10 cellular contexts compared by ENCODE assay signal in genomic region chr9:130147910-130148309, GRCh38. TPM values are rescaled to one million over a fixed set of nuclear protein-coding genes. Genes with fewer than 3 reads are reported as not detected.
"Had no signal": no experiment of that assay in that cellular context is flagged by ENCODE, and none has a peak within 500 bp of the region (broad histone marks: within the 10 kb centered on the region; RNA-seq: fewer than 3 reads in every experiment).

No MANE protein-coding gene starts in this region.

- H3K9me3 Mint-ChIP-seq: GM23338, HFFc6, IgD-negative memory B cell had no signal

- H3K4me1 ChIP-seq: HAP-1 had no signal

- H3K4me3 Mint-ChIP-seq: GM23338, HFFc6, IgD-negative memory B cell had no signal

- H3K27ac ChIP-seq: HL-60 had no signal

- H3K4me2 ChIP-seq: GM23338 had no signal

- ATAC-seq: GM23338, HCT116, HepG2 had no signal

- H3K9me3 ChIP-seq: HAP-1 had no signal

- H3K27ac Mint-ChIP-seq: GM23338, HFFc6, IgD-negative memory B cell had no signal

- H2AFZ ChIP-seq: GM23338 had no signal

- H3K36me3 Mint-ChIP-seq: IgD-negative memory B cell had no signal

- H3K36me3 ChIP-seq: HAP-1 had no signal

- FAIRE-seq: H1, HepG2 had no signal

- H3K4me3 ChIP-seq: GM23338, HAP-1 had no signal

- DNase-seq: H7, HFFc6, KG1 had no signal

RNA-seq across cellular contexts. Expression of gene NCS1, which starts 24.3 kb away (rescaled TPM):
- polyA plus RNA-seq: IgD-negative memory B cell had no signal
